ENCODE assay signal across 32 cellular contexts in the genomic region with DNA sequence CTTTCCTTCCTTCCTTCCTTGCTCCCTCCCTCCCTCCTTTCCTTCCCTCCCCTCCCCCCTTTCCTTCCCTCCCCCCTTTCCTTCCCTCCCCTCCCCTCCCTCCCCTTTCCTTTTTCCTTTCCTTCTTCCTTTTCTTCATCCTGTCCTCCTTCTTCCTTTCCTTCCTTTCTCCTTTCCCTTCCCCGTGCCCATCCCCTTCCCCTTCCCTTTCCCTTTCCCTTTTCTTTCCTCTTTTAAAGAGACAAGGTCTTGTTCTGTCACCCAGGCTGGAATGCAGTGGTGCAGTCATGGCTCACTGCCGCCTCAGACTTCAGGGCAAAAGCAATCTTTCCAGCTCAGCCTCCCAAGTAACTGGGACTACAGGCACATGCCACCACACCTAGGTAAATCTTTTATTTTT.
"Had no signal": no experiment of that assay in that cellular context is flagged by ENCODE, and none has a peak within 500 bp of the region (broad histone marks: within the 10 kb centered on the region; RNA-seq: fewer than 3 reads in every experiment).

No MANE protein-coding gene starts in this region.

- H3K36me3 ChIP-seq: brain microvascular endothelial cell, breast epithelium had no signal

- FAIRE-seq: astrocyte, TTC549 had no signal

- H3K4me1 ChIP-seq: body of pancreas, breast epithelium had no signal

- H3K9me3 ChIP-seq: body of pancreas, breast epithelium had no signal

- H3K4me3 ChIP-seq: body of pancreas, breast epithelium had no signal

- ATAC-seq: activated CD8-positive, alpha-beta T cell treated with anti-CD3 and anti-CD28 coated beads for 36 hours; activated naive CD8-positive, alpha-beta T cell treated with anti-CD3 and anti-CD28 coated beads, Interleukin-2, amount 50 U/mL, for 24 hours; activated T-cell treated with anti-CD3 and anti-CD28 coated beads, Interleukin-2, amount 50 U/mL, for 4 hours; activated T-cell treated with anti-CD3 and anti-CD28 coated beads, Interleukin-2, amount 50 U/mL, for 72 hours; activated T-helper 17 cell treated with anti-CD3 and anti-CD28 coated beads, Interleukin-2, amount 50 U/mL, for 72 hours; body of pancreas had no signal

- DNase-seq: activated B cell treated with CpG ODN at 0.5 μM for 24 hours; activated CD4-positive, alpha-beta memory T cell treated with anti-CD3 and anti-CD28 coated beads for 36 hours; activated CD4-positive, alpha-beta T cell treated with anti-CD3 and anti-CD28 coated beads for 4 hours; activated CD4-positive, alpha-beta T cell treated with anti-CD3 and anti-CD28 coated beads, Interleukin-2, amount 10 ng/mL, durations not matched to agents 24 days and 14 days; activated CD4-positive, alpha-beta T cell treated with anti-CD3 and anti-CD28 coated beads, Interleukin-2, amount 50 U/mL, for 1 hour; activated CD4-positive, alpha-beta T cell treated with anti-CD3 and anti-CD28 coated beads, Interleukin-2, amount 50 U/mL, for 4 hours; activated CD4-positive, CD25-positive, alpha-beta regulatory T cell treated with anti-CD3 and anti-CD28 coated beads, Interleukin-2, amount 50 U/mL, for 72 hours; activated CD8-positive, alpha-beta memory T cell treated with anti-CD3 and anti-CD28 coated beads, Interleukin-2, amount 50 U/mL, for 4 hours; activated CD8-positive, alpha-beta T cell treated with anti-CD3 and anti-CD28 coated beads for 36 hours; activated effector memory CD4-positive, alpha-beta T cell treated with Interleukin-2 at 50 U/mL for 16 hours; activated gamma-delta T cell; activated naive CD4-positive, alpha-beta T cell treated with anti-CD3 and anti-CD28 coated beads, Interleukin-2, amount 10 ng/mL, durations not matched to agents 7 days and 5 days; activated naive CD4-positive, alpha-beta T cell treated with Interleukin-2 at 50 U/mL for 16 hours; activated naive CD8-positive, alpha-beta T cell treated with anti-CD3 and anti-CD28 coated beads, Interleukin-2, amount 10 ng/mL, durations not matched to agents 7 days and 5 days; activated naive CD8-positive, alpha-beta T cell treated with anti-CD3 and anti-CD28 coated beads, Interleukin-2, amount 50 U/mL, for 24 hours; activated T-cell treated with anti-CD3 and anti-CD28 coated beads for 4 hours; activated T-cell treated with anti-CD3 and anti-CD28 coated beads, Interleukin-2, amount 50 U/mL, for 1 hour; activated T-cell treated with anti-CD3 and anti-CD28 coated beads, Interleukin-2, amount 50 U/mL, for 4 hours; activated T-cell treated with anti-CD3 and anti-CD28 coated beads, Interleukin-2, amount 50 U/mL, for 72 hours; amygdala; aorta; body of pancreas; brain microvascular endothelial cell; central memory CD4-positive, alpha-beta T cell; T-helper 1 cell; T-helper 2 cell; T-helper 9 cell had no signal

- H3K27ac ChIP-seq: body of pancreas, brain microvascular endothelial cell, breast epithelium, VCaP had no signal

- H3K27me3 ChIP-seq: body of pancreas, brain microvascular endothelial cell, breast epithelium had no signal
